8 cellular contexts compared by ENCODE assay signal in the genomic region with DNA sequence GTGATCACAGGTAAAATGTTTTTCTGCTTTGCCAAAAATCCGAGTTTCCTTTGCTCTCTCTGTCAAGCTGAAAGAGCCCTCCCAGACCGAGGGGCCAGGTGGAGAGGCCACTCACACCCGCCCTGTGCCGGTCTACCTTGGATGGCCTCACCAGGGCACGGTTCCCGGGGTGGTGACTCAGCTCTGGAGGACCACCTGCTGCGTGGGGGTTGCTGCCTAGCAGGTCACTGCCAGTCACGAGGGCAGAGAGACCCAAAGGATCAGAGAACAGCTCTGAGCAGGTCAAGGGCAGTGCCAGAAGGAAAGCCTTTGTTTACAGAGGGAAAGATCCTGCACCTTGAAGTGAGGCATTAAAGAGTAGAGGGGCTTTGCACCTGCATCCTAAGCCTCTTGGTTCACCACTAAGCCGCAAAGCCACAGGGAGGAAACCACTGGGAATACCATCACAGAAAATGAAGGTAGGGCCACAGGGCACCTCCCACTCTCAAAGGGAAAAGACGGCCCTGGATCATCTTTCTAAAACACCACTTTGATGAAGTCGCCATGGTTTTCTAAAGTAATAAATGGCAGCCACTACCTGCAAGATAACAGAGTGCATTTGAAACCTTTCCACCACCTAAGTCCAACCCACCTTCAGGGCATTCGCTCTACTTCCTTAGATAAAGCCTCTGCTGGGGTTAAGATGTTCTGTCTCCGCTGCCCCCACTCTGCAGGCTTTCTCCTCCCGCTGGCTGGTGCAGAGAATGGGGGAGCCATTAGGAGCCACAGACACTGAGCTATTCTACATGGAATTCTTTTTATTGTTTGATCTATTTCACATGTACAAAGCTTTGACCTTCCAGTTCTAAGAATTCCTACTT.
A peak's percentile ranks its signal among the peaks of the same experiment; 100 is the strongest.
DNase-seq lines count a peak whose midpoint lies in the region; TF ChIP-seq lines count a peak whose summit lies in the region.

No MANE protein-coding gene starts in this region.

- H3K27ac ChIP-seq in smooth muscle cell (ENCODE audit: low read depth): peak overlapping the region; percentile 53

- no peak for TF ChIP-seq CTCF in smooth muscle cell (IDR thresholded peaks at IDR 0.05; ENCODE audit: borderline replicate concordance, insufficient read depth, poor library complexity, severe bottlenecking)

- no peak overlapping the region for H3K4me2 ChIP-seq in smooth muscle cell

- DNase-seq in activated CD4-positive, alpha-beta T cell treated with anti-CD3 and anti-CD28 coated beads, Interleukin-2, amount 10 ng/mL, durations not matched to agents 24 days and 14 days: no peak
- DNase-seq in activated CD4-positive, alpha-beta T cell treated with anti-CD3 and anti-CD28 coated beads, Interleukin-2, amount 50 U/mL, for 4 hours: no peak
- no peak for DNase-seq in activated CD4-positive, alpha-beta memory T cell treated with anti-CD3 and anti-CD28 coated beads, Interleukin-2, amount 10 ng/mL, durations not matched to agents 7 days and 5 days
- DNase-seq in cardiac septum (ENCODE audit: low spot score) (peak; percentile 86), smooth muscle cell (lab: John Stamatoyannopoulos, UW; ENCODE audit: unreplicated experiment) (no peak), NCI-H526 treated with DMSO at 0.1 percent for 48 hours (lab: John Stamatoyannopoulos, UW) (no peak), GDM1 (lab: John Stamatoyannopoulos, UW) (no peak), NCI-H526 (lab: John Stamatoyannopoulos, UW) (no peak)

- peaks cover 3% of the 10 kb centered on the region for H3K4me1 ChIP-seq in smooth muscle cell (ENCODE audit: low read depth)

- H3K4me3 Mint-ChIP-seq in activated CD4-positive, alpha-beta T cell treated with anti-CD3 and anti-CD28 coated beads, Interleukin-2, amount 10 ng/mL, durations not matched to agents 24 days and 14 days: peak overlapping the region; percentile 59
- no peak overlapping the region for H3K4me3 Mint-ChIP-seq in activated CD4-positive, alpha-beta memory T cell treated with anti-CD3 and anti-CD28 coated beads, Interleukin-2, amount 10 ng/mL, durations not matched to agents 7 days and 5 days

- intact Hi-C loops in activated CD4-positive, alpha-beta T cell treated with anti-CD3 and anti-CD28 coated beads, Interleukin-2, amount 10 ng/mL, durations not matched to agents 24 days and 14 days (cut with micrococcal nuclease): loop anchor here (5.0 to 10.0 kb wide), 2 partner anchors 530 to 618 kb away; no protein-coding TSS in a partner anchor
- intact Hi-C loops in cardiac septum (cut with DNase I): loop anchor here (10.0 kb wide), 2 partner anchors 210 to 410 kb away; no protein-coding TSS in a partner anchor

- no peak overlapping the region for H3K4me3 ChIP-seq in smooth muscle cell

- H3K36me3 Mint-ChIP-seq in activated CD4-positive, alpha-beta T cell treated with anti-CD3 and anti-CD28 coated beads, Interleukin-2, amount 10 ng/mL, durations not matched to agents 24 days and 14 days (ENCODE audit: low read depth): peaks cover 73% of the 10 kb centered on the region
- H3K36me3 Mint-ChIP-seq in activated CD4-positive, alpha-beta memory T cell treated with anti-CD3 and anti-CD28 coated beads, Interleukin-2, amount 10 ng/mL, durations not matched to agents 7 days and 5 days (ENCODE audit: low read depth): peaks cover 76% of the 10 kb centered on the region

- H3K27me3 ChIP-seq in smooth muscle cell (ENCODE audit: low read depth): no peaks in the 10 kb centered on the region

- H3K27ac Mint-ChIP-seq in activated CD4-positive, alpha-beta T cell treated with anti-CD3 and anti-CD28 coated beads, Interleukin-2, amount 10 ng/mL, durations not matched to agents 24 days and 14 days: peak overlapping the region; percentile 95
- H3K27ac Mint-ChIP-seq in activated CD4-positive, alpha-beta memory T cell treated with anti-CD3 and anti-CD28 coated beads, Interleukin-2, amount 10 ng/mL, durations not matched to agents 7 days and 5 days: peak overlapping the region; percentile 74

- H3K79me2 ChIP-seq in smooth muscle cell (ENCODE audit: low read depth): peaks cover 69% of the 10 kb centered on the region

- POLR2A ChIA-PET in activated CD4-positive, alpha-beta memory T cell treated with anti-CD3 and anti-CD28 coated beads, Interleukin-2, amount 10 ng/mL, durations not matched to agents 7 days and 5 days (lab: Charles Lee): interaction anchor here (0.6 to 6.1 kb wide), 11 partner anchors 12 to 146 kb away, joined by 3 to 60 read pairs (median 6); no protein-coding TSS in a partner anchor

- no peaks in the 10 kb centered on the region for H3K27me3 Mint-ChIP-seq in activated CD4-positive, alpha-beta T cell treated with anti-CD3 and anti-CD28 coated beads, Interleukin-2, amount 10 ng/mL, durations not matched to agents 24 days and 14 days
- H3K27me3 Mint-ChIP-seq in activated CD4-positive, alpha-beta memory T cell treated with anti-CD3 and anti-CD28 coated beads, Interleukin-2, amount 10 ng/mL, durations not matched to agents 7 days and 5 days: no peaks in the 10 kb centered on the region

- H4K20me1 ChIP-seq in smooth muscle cell (ENCODE audit: low read depth): peaks cover 11% of the 10 kb centered on the region

- peaks cover 20% of the 10 kb centered on the region for H3F3A ChIP-seq in smooth muscle cell (ENCODE audit: low read depth)

- no peaks in the 10 kb centered on the region for H3K9me3 Mint-ChIP-seq in activated CD4-positive, alpha-beta T cell treated with anti-CD3 and anti-CD28 coated beads, Interleukin-2, amount 10 ng/mL, durations not matched to agents 24 days and 14 days
- no peaks in the 10 kb centered on the region for H3K9me3 Mint-ChIP-seq in activated CD4-positive, alpha-beta memory T cell treated with anti-CD3 and anti-CD28 coated beads, Interleukin-2, amount 10 ng/mL, durations not matched to agents 7 days and 5 days

- peaks cover 3% of the 10 kb centered on the region for H3K36me3 ChIP-seq in smooth muscle cell (ENCODE audit: low read depth)

- no peak overlapping the region for H3K9ac ChIP-seq in smooth muscle cell (ENCODE audit: low read depth)

- peaks cover 68% of the 10 kb centered on the region for H3K4me1 Mint-ChIP-seq in activated CD4-positive, alpha-beta T cell treated with anti-CD3 and anti-CD28 coated beads, Interleukin-2, amount 10 ng/mL, durations not matched to agents 24 days and 14 days
- peaks cover 76% of the 10 kb centered on the region for H3K4me1 Mint-ChIP-seq in activated CD4-positive, alpha-beta memory T cell treated with anti-CD3 and anti-CD28 coated beads, Interleukin-2, amount 10 ng/mL, durations not matched to agents 7 days and 5 days

- H3K9me3 ChIP-seq in smooth muscle cell (replicated peaks; ENCODE audit: low read depth): no peaks in the 10 kb centered on the region

- 71% methylated on average over 14 of the region's 14 CpGs for WGBS in smooth muscle cell (ENCODE audit: low lambda C conversion rate)

- CTCF ChIA-PET in activated CD4-positive, alpha-beta memory T cell treated with anti-CD3 and anti-CD28 coated beads, Interleukin-2, amount 10 ng/mL, durations not matched to agents 7 days and 5 days (lab: Charles Lee): interaction anchor here (0.8 to 5.8 kb wide), 9 partner anchors 9 to 244 kb away, joined by 3 to 66 read pairs (median 6); no protein-coding TSS in a partner anchor

- H2AFZ ChIP-seq in smooth muscle cell (ENCODE audit: low read depth): no peak overlapping the region
